In genomic region chr4:13892739-13893105, GRCh38 we compare ENCODE assay signal across 18 cellular contexts.
DNase-seq lines count a peak whose midpoint lies in the region; ATAC-seq and TF ChIP-seq lines count a peak whose summit lies in the region.
"Had no signal": no experiment of that assay in that cellular context is flagged by ENCODE, and none has a peak within 500 bp of the region (broad histone marks: within the 10 kb centered on the region; RNA-seq: fewer than 3 reads in every experiment).

No MANE protein-coding gene starts in this region.

- H3K9me3 Mint-ChIP-seq in Caco-2 (ENCODE audit: unreplicated experiment) (peaks cover 27% of the 10 kb centered on the region), progenitor cell of endocrine pancreas (ENCODE audit: low read depth) (no peaks in the 10 kb centered on the region), T-cell (peaks cover 0 to 3% (median 0%) of the 10 kb centered on the region in 3 donors)
- H3K9me3 Mint-ChIP-seq: GM23338; stimulated activated memory B cell treated with anti-CD40 and anti-IgM and Interleukin-4, amounts not matched to agents 10 μg/mL and 1 μg/mL and 100 μg/mL, for 72 hours had no signal

- peak overlapping the region; percentile 92 for H3K27ac Mint-ChIP-seq in Caco-2 (ENCODE audit: unreplicated experiment)
- no peak overlapping the region for H3K27ac Mint-ChIP-seq in progenitor cell of endocrine pancreas
- no peak overlapping the region for H3K27ac Mint-ChIP-seq in T-cell
- H3K27ac Mint-ChIP-seq: activated naive CD8-positive, alpha-beta T cell treated with anti-CD3 and anti-CD28 coated beads, Interleukin-2, amount 10 ng/mL, durations not matched to agents 7 days and 5 days; GM23338; stimulated activated memory B cell treated with anti-CD40 and anti-IgM and Interleukin-4, amounts not matched to agents 10 μg/mL and 1 μg/mL and 100 μg/mL, for 72 hours had no signal

- H3K4me3 Mint-ChIP-seq in Caco-2 (ENCODE audit: unreplicated experiment), result peak overlapping the region; percentile 36
- H3K4me3 Mint-ChIP-seq in progenitor cell of endocrine pancreas (ENCODE audit: low read depth), result no peak overlapping the region
- H3K4me3 Mint-ChIP-seq in T-cell, result no peak overlapping the region
- H3K4me3 Mint-ChIP-seq: activated naive CD8-positive, alpha-beta T cell treated with anti-CD3 and anti-CD28 coated beads, Interleukin-2, amount 10 ng/mL, durations not matched to agents 7 days and 5 days; GM23338; stimulated activated memory B cell treated with anti-CD40 and anti-IgM and Interleukin-4, amounts not matched to agents 10 μg/mL and 1 μg/mL and 100 μg/mL, for 72 hours had no signal

- H3K9me3 ChIP-seq in Caco-2 (peaks cover 6% of the 10 kb centered on the region; the same call in 1 of the 2 replicates), RWPE2 (ENCODE audit: severe bottlenecking) (no peaks in the 10 kb centered on the region), esophagus squamous epithelium (no peaks in the 10 kb centered on the region)

- H3K4me1 ChIP-seq in Caco-2, result peaks cover 22% of the 10 kb centered on the region
- H3K4me1 ChIP-seq in RWPE2 (ENCODE audit: insufficient read depth, poor library complexity, severe bottlenecking), result peaks cover 26% of the 10 kb centered on the region
- H3K4me1 ChIP-seq in esophagus squamous epithelium, result peaks cover 0 to 16% (median 12%) of the 10 kb centered on the region in 3 donors
- peaks cover 12% of the 10 kb centered on the region for H3K4me1 ChIP-seq in rectal smooth muscle tissue (ENCODE audit: control insufficient read depth, insufficient read depth, low read length)

- POLR2A ChIA-PET in Caco-2 (lab: Charles Lee) (no interaction called here), T-cell (lab: Charles Lee) (no interaction called here)

- H3K27ac ChIP-seq in RWPE2 (ENCODE audit: poor library complexity, severe bottlenecking) (peak overlapping the region; percentile 92), esophagus squamous epithelium (peak overlapping the region in 3 of 4 donors; percentile 7 to 33 (median 31)), rectal smooth muscle tissue (ENCODE audit: low read depth, low read length) (peak overlapping the region; percentile 51)
- H3K27ac ChIP-seq: C4-2B, HL-60 had no signal

- H3K27me3 Mint-ChIP-seq in Caco-2 (ENCODE audit: insufficient read depth, unreplicated experiment) (no peaks in the 10 kb centered on the region), progenitor cell of endocrine pancreas (peaks cover 2% of the 10 kb centered on the region), T-cell (peaks cover 0 to 9% of the 10 kb centered on the region in 2 donors)
- H3K27me3 Mint-ChIP-seq: activated naive CD8-positive, alpha-beta T cell treated with anti-CD3 and anti-CD28 coated beads, Interleukin-2, amount 10 ng/mL, durations not matched to agents 7 days and 5 days; stimulated activated memory B cell treated with anti-CD40 and anti-IgM and Interleukin-4, amounts not matched to agents 10 μg/mL and 1 μg/mL and 100 μg/mL, for 72 hours had no signal

- BruUV-seq in Caco-2 (replicated peaks; lab: Mats Ljungman, UMichigan), result no TSS peak

- ATAC-seq in RWPE2 (ENCODE audit: low read depth) (no peak), T-cell (replicated peaks in 1 of 4) (no peak), HG02763 (IDR thresholded peaks at IDR 0.05; ENCODE audit: unreplicated experiment) (no peak)
- ATAC-seq: GM23338; stimulated activated memory B cell treated with anti-CD40 and anti-IgM and Interleukin-4, amounts not matched to agents 10 μg/mL and 1 μg/mL and 100 μg/mL, for 72 hours had no signal

- H3K4me3 ChIP-seq in Caco-2 (ENCODE audit: low read depth, low read length) (no peak overlapping the region), RWPE2 (ENCODE audit: severe bottlenecking) (no peak overlapping the region), esophagus squamous epithelium (no peak overlapping the region), rectal smooth muscle tissue (ENCODE audit: low read length) (no peak overlapping the region)
- H3K4me3 ChIP-seq: GM23338 had no signal

- DNase-seq in Caco-2 (no peak), RWPE2 (ENCODE audit: low spot score) (no peak), esophagus squamous epithelium (lab: John Stamatoyannopoulos, UW) (no peak), progenitor cell of endocrine pancreas (ENCODE audit: low spot score, unreplicated experiment) (no peak), T-cell (no peak)
- no peak for DNase-seq in activated CD4-positive, CD25-positive, alpha-beta regulatory T cell (lab: John Stamatoyannopoulos, UW)
- DNase-seq: activated CD8-positive, alpha-beta memory T cell treated with anti-CD3 and anti-CD28 coated beads, Interleukin-2, amount 50 U/mL, for 48 hours; activated naive CD8-positive, alpha-beta T cell treated with anti-CD3 and anti-CD28 coated beads, Interleukin-2, amount 10 ng/mL, durations not matched to agents 7 days and 5 days; NCI-H2029 treated with DMSO at 0.1 percent for 48 hours; NCI-H748 treated with DMSO at 0.1 percent for 48 hours; retina; stimulated activated CD4-positive, alpha-beta T cell treated with anti-CD3 and anti-CD28 coated beads, Interleukin-4, amount 100 ng/mL, for 4 hours had no signal

- no peak for TF ChIP-seq POLR2A in esophagus squamous epithelium (IDR thresholded peaks at IDR 0.05)

- H3K9ac ChIP-seq in rectal smooth muscle tissue (ENCODE audit: low read length), result no peak overlapping the region

- intact Hi-C loops in Caco-2 (cut with micrococcal nuclease; ENCODE audit: unreplicated experiment) (loop anchor here (1.0 kb wide), 1 partner anchor 15 kb away; no protein-coding TSS in a partner anchor), esophagus squamous epithelium (cut with DNase I) (no loop called here)

- CTCF ChIA-PET in Caco-2 (lab: Charles Lee) (no interaction called here), T-cell (lab: Charles Lee) (no interaction called here)

- H3K4me1 Mint-ChIP-seq in Caco-2 (ENCODE audit: low read depth, unreplicated experiment) (peaks cover 19% of the 10 kb centered on the region), progenitor cell of endocrine pancreas (ENCODE audit: low read depth) (peaks cover 3% of the 10 kb centered on the region), T-cell (no peaks in the 10 kb centered on the region)
- H3K4me1 Mint-ChIP-seq: activated naive CD8-positive, alpha-beta T cell treated with anti-CD3 and anti-CD28 coated beads, Interleukin-2, amount 10 ng/mL, durations not matched to agents 7 days and 5 days; GM23338; stimulated activated memory B cell treated with anti-CD40 and anti-IgM and Interleukin-4, amounts not matched to agents 10 μg/mL and 1 μg/mL and 100 μg/mL, for 72 hours had no signal

- TF ChIP-seq CTCF in Caco-2 (IDR thresholded peaks at IDR 0.05; ENCODE audit: insufficient read depth in 1 of 2, low read depth in 1 of 2, low read length in 1 of 2, severe bottlenecking in 1 of 2, unreplicated experiment in 1 of 2) (no peak), RWPE2 (IDR thresholded peaks at IDR 0.05; ENCODE audit: poor library complexity, severe bottlenecking) (no peak), esophagus squamous epithelium (IDR thresholded peaks at IDR 0.05) (no peak), progenitor cell of endocrine pancreas (IDR thresholded peaks at IDR 0.05; ENCODE audit: unreplicated experiment) (no peak)

- H3K36me3 Mint-ChIP-seq in Caco-2 (ENCODE audit: insufficient read depth, unreplicated experiment) (no peaks in the 10 kb centered on the region), progenitor cell of endocrine pancreas (ENCODE audit: insufficient read depth) (no peaks in the 10 kb centered on the region), T-cell (no peaks in the 10 kb centered on the region)
- H3K36me3 Mint-ChIP-seq: activated naive CD8-positive, alpha-beta T cell treated with anti-CD3 and anti-CD28 coated beads, Interleukin-2, amount 10 ng/mL, durations not matched to agents 7 days and 5 days; stimulated activated memory B cell treated with anti-CD40 and anti-IgM and Interleukin-4, amounts not matched to agents 10 μg/mL and 1 μg/mL and 100 μg/mL, for 72 hours had no signal

- 45 to 67% methylated on average over 1 of the region's 1 CpG for WGBS in esophagus squamous epithelium, 2 donors

- H3K27me3 ChIP-seq in Caco-2 (replicated peaks; ENCODE audit: control insufficient read depth, insufficient read depth, low read length) (no peaks in the 10 kb centered on the region), RWPE2 (ENCODE audit: insufficient read depth, poor library complexity, severe bottlenecking) (no peaks in the 10 kb centered on the region), esophagus squamous epithelium (no peaks in the 10 kb centered on the region), rectal smooth muscle tissue (ENCODE audit: control insufficient read depth, insufficient read depth, low read length) (no peaks in the 10 kb centered on the region)

- H3K36me3 ChIP-seq in Caco-2 (ENCODE audit: control insufficient read depth, insufficient read depth, low read length) (no peaks in the 10 kb centered on the region), RWPE2 (ENCODE audit: low read depth) (no peaks in the 10 kb centered on the region), esophagus squamous epithelium (no peaks in the 10 kb centered on the region), rectal smooth muscle tissue (ENCODE audit: control insufficient read depth, insufficient read depth, low read length) (no peaks in the 10 kb centered on the region)

Comparison
In these comparisons a context has a peak if more than half of its experiments do, and no peak if none do; other contexts are left out.
1. H3K27ac ChIP-seq: peak in every context shown above with its lines; median percentile 92 in RWPE2; 51 in rectal smooth muscle tissue; 31 in esophagus squamous epithelium.